8 cellular contexts compared by ENCODE assay signal in the genomic region with DNA sequence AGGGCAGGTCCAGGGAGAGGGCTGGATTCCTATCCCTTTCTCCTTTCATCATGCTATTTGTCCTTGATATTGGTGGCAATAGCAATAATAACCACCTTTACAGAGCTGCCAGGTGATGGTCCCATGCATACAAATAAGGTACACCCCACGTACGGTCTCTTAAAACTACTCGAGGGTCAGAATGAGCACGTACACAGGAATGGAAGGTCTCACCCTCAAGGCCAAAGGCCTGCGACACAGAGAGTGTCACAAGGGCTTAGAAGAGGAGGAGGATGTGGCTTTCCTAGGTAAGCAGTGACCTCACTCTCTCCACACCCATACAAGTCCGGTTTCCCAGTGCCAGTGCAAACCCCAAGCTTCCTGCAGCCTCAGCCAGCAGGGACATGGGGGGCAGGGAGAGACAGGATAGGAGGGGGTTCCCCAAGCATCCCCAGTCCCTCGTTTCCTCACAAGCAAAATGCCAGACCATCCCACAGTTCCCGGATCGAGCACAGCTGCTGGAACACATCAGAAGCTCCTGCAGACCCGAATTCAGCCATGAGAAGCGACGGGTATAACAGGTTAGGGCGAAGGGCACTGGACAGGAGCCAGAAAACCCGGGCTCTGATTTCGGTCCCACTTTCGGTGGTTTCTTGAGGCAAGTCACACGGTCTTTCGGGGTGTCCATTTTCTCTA. TPM values are rescaled to one million over a fixed set of nuclear protein-coding genes. Genes with fewer than 3 reads are reported as not detected.
DNase-seq lines count a peak whose midpoint lies in the region; ATAC-seq, FAIRE-seq and TF ChIP-seq lines count a peak whose summit lies in the region.

No MANE protein-coding gene starts in this region.

- H4K20me1 ChIP-seq in neural progenitor cell (ENCODE audit: low read depth), result peaks cover 19% of the 10 kb centered on the region

- H3K4me1 Mint-ChIP-seq in neural progenitor cell, result peaks cover 36% of the 10 kb centered on the region

- TF ChIP-seq CTCF in Peyer's patch (IDR thresholded peaks at IDR 0.05) (no peak), bronchial epithelial cell (IDR thresholded peaks at IDR 0.05; ENCODE audit: insufficient read depth, low read length, severe bottlenecking) (no peak), neural progenitor cell (IDR thresholded peaks at IDR 0.05) (no peak)

- peak overlapping the region; percentile 70 for H3K4me2 ChIP-seq in neural progenitor cell

- peak; percentile 9 to 70 for TF ChIP-seq POLR2A in Peyer's patch (IDR thresholded peaks at IDR 0.05)

- peak overlapping the region in 3 of 4 donors; percentile 72 to 90 (median 88) for H3K27ac ChIP-seq in Peyer's patch
- no peak overlapping the region for H3K27ac ChIP-seq in neural progenitor cell

- no peaks in the 10 kb centered on the region for H3K36me3 Mint-ChIP-seq in neural progenitor cell

- H3K9me3 Mint-ChIP-seq in neural progenitor cell, result peaks cover 3% of the 10 kb centered on the region

- ATAC-seq in HG02840 (IDR thresholded peaks at IDR 0.05; ENCODE audit: low FRiP score, unreplicated experiment) (no peak), HG03469 (IDR thresholded peaks at IDR 0.05; ENCODE audit: unreplicated experiment) (no peak)

- FAIRE-seq in bronchial epithelial cell (lab: Jason Lieb, UNC), result no peak

- H3K9ac ChIP-seq in neural progenitor cell, result no peak overlapping the region

- H3K27me3 ChIP-seq in Peyer's patch, result no peaks in the 10 kb centered on the region
- H3K27me3 ChIP-seq in bronchial epithelial cell (ENCODE audit: control insufficient read depth, insufficient read depth, low read length), result no peaks in the 10 kb centered on the region
- H3K27me3 ChIP-seq in neural progenitor cell, result peaks cover 17% of the 10 kb centered on the region

- H3K79me2 ChIP-seq in neural progenitor cell (ENCODE audit: low read depth), result no peaks in the 10 kb centered on the region

- H3K4me1 ChIP-seq in Peyer's patch, result peaks cover 0 to 48% (median 16%) of the 10 kb centered on the region in 4 donors
- H3K4me1 ChIP-seq in neural progenitor cell, result peaks cover 23% of the 10 kb centered on the region

- H3K36me3 ChIP-seq in Peyer's patch (no peaks in the 10 kb centered on the region), bronchial epithelial cell (ENCODE audit: control insufficient read depth, insufficient read depth, low read length) (no peaks in the 10 kb centered on the region), neural progenitor cell (no peaks in the 10 kb centered on the region)

- H3K27ac Mint-ChIP-seq in neural progenitor cell, result peak overlapping the region; percentile 19

- H3F3A ChIP-seq in neural progenitor cell (ENCODE audit: low read depth), result peaks cover 10% of the 10 kb centered on the region

- DNase-seq in Daoy (ENCODE audit: low read depth), result peak; percentile 69
- DNase-seq in Peyer's patch, result peak in 2 of 3 donors; percentile 74 to 82
- DNase-seq in bronchial epithelial cell (ENCODE audit: low read depth), result peak; percentile 50
- no peak for DNase-seq in neural progenitor cell (ENCODE audit: low spot score)
- DNase-seq in NCI-H510A treated with DMSO at 0.1 percent for 48 hours (lab: John Stamatoyannopoulos, UW), result no peak
- DNase-seq in GOT3 (lab: John Stamatoyannopoulos, UW), result no peak

- no peak overlapping the region for H3K4me3 Mint-ChIP-seq in neural progenitor cell

- H3K9me3 ChIP-seq in Peyer's patch (no peaks in the 10 kb centered on the region), neural progenitor cell (ENCODE audit: low read depth) (no peaks in the 10 kb centered on the region)

- no peak overlapping the region for H2AFZ ChIP-seq in neural progenitor cell (replicated peaks)

- H3K4me3 ChIP-seq in Peyer's patch (peak overlapping the region in 2 of 4 donors; percentile 21 to 22), bronchial epithelial cell (ENCODE audit: low read depth, low read length) (no peak overlapping the region), neural progenitor cell (no peak overlapping the region)

- peaks cover 19% of the 10 kb centered on the region for H3K27me3 Mint-ChIP-seq in neural progenitor cell (ENCODE audit: insufficient read depth, low read depth)

RNA-seq across cellular contexts. Expression of a gene that starts 49.2 kb away (rescaled TPM):
- 0.83 and 0.86 TPM in 2 replicates for total RNA-seq in Daoy (2014; rRNA removed; shearing (Covaris generic))
- 100 to 1,000 TPM in 2 of 4 donors, 10 to 100 TPM in 1, 1 to 10 TPM in 1; 9.1 to 345 (median 146) TPM for total RNA-seq in Peyer's patch
- total RNA-seq in bronchial epithelial cell, result 1.5 and 1.6 TPM in 2 replicates
- 0.12 TPM in 1 of 2 replicates, not detected in the other for total RNA-seq in neural progenitor cell (ENCODE audit: low replicate concordance)

Comparison
In these comparisons a context has a peak if more than half of its experiments do, and no peak if none do; other contexts are left out.
1. DNase-seq: peak in Daoy (single experiment), Peyer's patch (2 of 3) and bronchial epithelial cell (single experiment); none in neural progenitor cell (single experiment), NCI-H510A treated with DMSO at 0.1 percent for 48 hours (single experiment) and GOT3 (single experiment).